In genomic region chr1:157369808-157370521, GRCh38 we compare ENCODE assay signal across 8 cellular contexts.
DNase-seq lines count a peak whose midpoint lies in the region; ATAC-seq lines count a peak whose summit lies in the region.

No MANE protein-coding gene starts in this region.

- ATAC-seq in activated CD8-positive, alpha-beta memory T cell treated with anti-CD3 and anti-CD28 coated beads, Interleukin-2, amount 10 ng/mL, durations not matched to agents 7 days and 5 days: peak; percentile 51
- peak; percentile 78 for ATAC-seq in stimulated activated memory B cell treated with anti-CD40 and anti-IgM and Interleukin-4, amounts not matched to agents 10 μg/mL and 1 μg/mL and 100 μg/mL, for 72 hours
- no peak for ATAC-seq in GM19035 (IDR thresholded peaks at IDR 0.05; ENCODE audit: unreplicated experiment)

- DNase-seq in activated CD8-positive, alpha-beta memory T cell treated with anti-CD3 and anti-CD28 coated beads, Interleukin-2, amount 10 ng/mL, durations not matched to agents 7 days and 5 days: peak; percentile 58
- no peak for DNase-seq in activated CD8-positive, alpha-beta memory T cell treated with anti-CD3 and anti-CD28 coated beads for 24 hours
- DNase-seq in KBM-7 (peak; percentile 81), SK-N-DZ (ENCODE audit: low spot score) (peak; percentile 53), cerebellar cortex (ENCODE audit: low spot score) (peak; percentile 50), kidney glomerular epithelial cell (lab: John Stamatoyannopoulos, UW) (peak; percentile 21)

- in situ Hi-C loops in KBM-7 (cut with MboI; ENCODE audit: low pct_unique_long_range_greater_than_20kb, low sequenced_read_pairs): loop anchor here (10.0 to 25.0 kb wide), 2 partner anchors 115 to 183 kb away; no protein-coding TSS in a partner anchor

- CTCF ChIA-PET in activated CD8-positive, alpha-beta memory T cell treated with anti-CD3 and anti-CD28 coated beads, Interleukin-2, amount 10 ng/mL, durations not matched to agents 7 days and 5 days (lab: Charles Lee): interaction anchor here (0.8 to 3.2 kb wide), 8 partner anchors 9 to 174 kb away, joined by 4 to 13 read pairs (median 4); no protein-coding TSS in a partner anchor

- H3K9me3 Mint-ChIP-seq in activated CD8-positive, alpha-beta memory T cell treated with anti-CD3 and anti-CD28 coated beads, Interleukin-2, amount 10 ng/mL, durations not matched to agents 7 days and 5 days (ENCODE audit: low read depth): no peaks in the 10 kb centered on the region
- H3K9me3 Mint-ChIP-seq in stimulated activated memory B cell treated with anti-CD40 and anti-IgM and Interleukin-4, amounts not matched to agents 10 μg/mL and 1 μg/mL and 100 μg/mL, for 72 hours: no peaks in the 10 kb centered on the region

- no peak overlapping the region for H3K4me3 Mint-ChIP-seq in activated CD8-positive, alpha-beta memory T cell treated with anti-CD3 and anti-CD28 coated beads, Interleukin-2, amount 10 ng/mL, durations not matched to agents 7 days and 5 days
- no peak overlapping the region for H3K4me3 Mint-ChIP-seq in stimulated activated memory B cell treated with anti-CD40 and anti-IgM and Interleukin-4, amounts not matched to agents 10 μg/mL and 1 μg/mL and 100 μg/mL, for 72 hours

- H3K4me1 Mint-ChIP-seq in activated CD8-positive, alpha-beta memory T cell treated with anti-CD3 and anti-CD28 coated beads, Interleukin-2, amount 10 ng/mL, durations not matched to agents 7 days and 5 days: peaks cover 1% of the 10 kb centered on the region
- H3K4me1 Mint-ChIP-seq in stimulated activated memory B cell treated with anti-CD40 and anti-IgM and Interleukin-4, amounts not matched to agents 10 μg/mL and 1 μg/mL and 100 μg/mL, for 72 hours: no peaks in the 10 kb centered on the region

- H3K27ac Mint-ChIP-seq in activated CD8-positive, alpha-beta memory T cell treated with anti-CD3 and anti-CD28 coated beads, Interleukin-2, amount 10 ng/mL, durations not matched to agents 7 days and 5 days: no peak overlapping the region
- no peak overlapping the region for H3K27ac Mint-ChIP-seq in stimulated activated memory B cell treated with anti-CD40 and anti-IgM and Interleukin-4, amounts not matched to agents 10 μg/mL and 1 μg/mL and 100 μg/mL, for 72 hours

- H3K27me3 Mint-ChIP-seq in activated CD8-positive, alpha-beta memory T cell treated with anti-CD3 and anti-CD28 coated beads, Interleukin-2, amount 10 ng/mL, durations not matched to agents 7 days and 5 days: peaks cover 22% of the 10 kb centered on the region
- H3K27me3 Mint-ChIP-seq in stimulated activated memory B cell treated with anti-CD40 and anti-IgM and Interleukin-4, amounts not matched to agents 10 μg/mL and 1 μg/mL and 100 μg/mL, for 72 hours: no peaks in the 10 kb centered on the region

- no peaks in the 10 kb centered on the region for H3K36me3 Mint-ChIP-seq in activated CD8-positive, alpha-beta memory T cell treated with anti-CD3 and anti-CD28 coated beads, Interleukin-2, amount 10 ng/mL, durations not matched to agents 7 days and 5 days
- H3K36me3 Mint-ChIP-seq in stimulated activated memory B cell treated with anti-CD40 and anti-IgM and Interleukin-4, amounts not matched to agents 10 μg/mL and 1 μg/mL and 100 μg/mL, for 72 hours: no peaks in the 10 kb centered on the region
